In the genomic region with DNA sequence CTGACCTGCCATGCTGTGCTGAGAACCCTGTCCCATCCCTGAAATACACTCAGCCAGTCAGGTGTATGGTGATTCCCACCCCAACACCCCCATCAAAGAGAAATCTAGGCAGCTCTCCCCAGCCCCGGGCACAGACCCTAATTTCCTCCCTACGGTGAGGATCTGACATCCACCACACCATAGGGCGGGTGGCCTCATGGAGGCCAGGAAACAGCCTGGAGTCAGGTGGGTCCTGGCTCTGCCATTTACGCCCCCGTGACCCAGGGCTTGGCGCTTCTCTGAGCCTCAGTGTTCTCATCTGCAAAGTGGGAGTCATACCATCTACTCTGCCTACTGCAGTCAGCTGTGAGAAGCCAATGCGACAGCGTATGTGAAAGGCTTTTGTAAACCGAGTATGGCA, we compare ENCODE assay signal across 10 cellular contexts. TPM values are rescaled to one million over a fixed set of nuclear protein-coding genes. Genes with fewer than 3 reads are reported as not detected.
"Had no signal": no experiment of that assay in that cellular context is flagged by ENCODE, and none has a peak within 500 bp of the region (broad histone marks: within the 10 kb centered on the region; RNA-seq: fewer than 3 reads in every experiment).

No MANE protein-coding gene starts in this region.

RNA-seq across cellular contexts. Expression of a gene that starts 27.4 kb away (rescaled TPM):
- total RNA-seq: subcutaneous adipose tissue, suprapubic skin, temporal lobe, testis, thyroid gland, tibial nerve, upper lobe of right lung, ureter, urinary bladder, uterus had no signal
